In the genomic region with DNA sequence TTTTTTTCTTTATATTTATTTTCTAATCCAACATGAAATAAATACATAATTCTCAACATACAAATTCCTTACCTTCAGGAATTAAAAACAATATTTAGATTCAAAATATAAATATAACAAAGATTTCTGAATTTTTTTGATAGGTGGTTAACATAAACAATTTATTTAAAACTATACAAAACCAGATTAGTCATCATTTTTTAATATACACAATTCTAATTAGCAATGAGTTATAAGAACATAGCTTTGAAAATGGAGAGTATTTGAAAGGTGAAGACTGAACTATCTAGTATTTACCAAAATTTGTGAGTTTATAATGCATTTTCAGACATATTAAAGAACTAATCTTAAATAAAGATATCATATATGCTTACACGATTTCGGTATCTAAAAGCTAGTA, we compare ENCODE assay signal across 27 cellular contexts. TPM values are rescaled to one million over a fixed set of nuclear protein-coding genes. Genes with fewer than 3 reads are reported as not detected.
A peak's percentile ranks its signal among the peaks of the same experiment; 100 is the strongest.
DNase-seq lines count a peak whose midpoint lies in the region; ATAC-seq, FAIRE-seq and TF ChIP-seq lines count a peak whose summit lies in the region.
"Had no signal": no experiment of that assay in that cellular context is flagged by ENCODE, and none has a peak within 500 bp of the region (broad histone marks: within the 10 kb centered on the region; RNA-seq: fewer than 3 reads in every experiment).

No MANE protein-coding gene starts in this region.

- H3K27ac ChIP-seq in HepG2 (ENCODE audit: extremely low read length, insufficient read depth, low read length) (no peak overlapping the region), right lobe of liver (no peak overlapping the region), small intestine (ENCODE audit: low read depth in 1 of 2, low read length in 1 of 2) (no peak overlapping the region), Karpas-422 (ENCODE audit: low read length) (no peak overlapping the region)
- H3K27ac ChIP-seq: 22Rv1, HL-60 had no signal

- no peak for TF ChIP-seq CTCF in HepG2 (CRISPR knock-in tag; IDR thresholded peaks at IDR 0.05)
- no peak for TF ChIP-seq CTCF in right lobe of liver (IDR thresholded peaks at IDR 0.05)

- TF ChIP-seq POLR2A in HepG2 (IDR thresholded peaks at IDR 0.05; ENCODE audit: insufficient read depth in 1 of 2, low read depth in 2 of 2, low read length in 2 of 2) (no peak), right lobe of liver (IDR thresholded peaks at IDR 0.05) (no peak)

- no peaks in the 10 kb centered on the region for H3K9me3 Mint-ChIP-seq in natural killer cell treated with Interleukin-12 subunit alpha and Interleukin-12 subunit beta and Interleukin-15 and Interleukin-18, amount 100 ng/mL, for 72 hours
- H3K9me3 Mint-ChIP-seq: CD4-positive, CD25-positive, alpha-beta regulatory T cell; CD8-positive, alpha-beta memory T cell; HFFc6 had no signal

- H3K27ac Mint-ChIP-seq in natural killer cell treated with Interleukin-12 subunit alpha and Interleukin-12 subunit beta and Interleukin-15 and Interleukin-18, amount 100 ng/mL, for 72 hours: no peak overlapping the region
- H3K27ac Mint-ChIP-seq: HFFc6 had no signal

- H3K79me2 ChIP-seq in HepG2 (ENCODE audit: insufficient read depth, low read length) (no peaks in the 10 kb centered on the region), Karpas-422 (ENCODE audit: low read length) (no peaks in the 10 kb centered on the region)

- H3K36me3 ChIP-seq in HepG2 (replicated peaks in 1 of 2; ENCODE audit: control insufficient read depth in 1 of 2, insufficient read depth in 2 of 2, low read length in 2 of 2): peaks cover 20 to 79% of the 10 kb centered on the region in 2 experiments
- peaks cover 0 to 96% (median 49%) of the 10 kb centered on the region in 4 donors for H3K36me3 ChIP-seq in right lobe of liver
- H3K36me3 ChIP-seq in small intestine (ENCODE audit: control insufficient read depth in 2 of 2, insufficient read depth in 2 of 2, low read length in 2 of 2): peaks cover 13 to 22% of the 10 kb centered on the region in 2 donors
- peaks cover 88% of the 10 kb centered on the region for H3K36me3 ChIP-seq in Karpas-422 (ENCODE audit: insufficient read depth, low read length)

- TF ChIP-seq EP300 in HepG2 (IDR thresholded peaks at IDR 0.05; ENCODE audit: low read depth in 2 of 2, low read length in 2 of 2) (no peak), HepG2 (CRISPR knock-in tag; IDR thresholded peaks at IDR 0.05; ENCODE audit: borderline replicate concordance) (no peak)

- no peak for TF ChIP-seq RAD21 in HepG2 (CRISPR knock-in tag; IDR thresholded peaks at IDR 0.05)

- H3K4me3 ChIP-seq in HepG2 (replicated peaks in 1 of 3; ENCODE audit: insufficient read depth in 1 of 3, low read depth in 2 of 3, low read length in 3 of 3) (no peak overlapping the region), right lobe of liver (no peak overlapping the region), small intestine (ENCODE audit: low read depth in 1 of 2, low read length in 2 of 2) (no peak overlapping the region), Karpas-422 (ENCODE audit: low read length) (no peak overlapping the region)

- no peaks in the 10 kb centered on the region for H3K4me1 Mint-ChIP-seq in natural killer cell treated with Interleukin-12 subunit alpha and Interleukin-12 subunit beta and Interleukin-15 and Interleukin-18, amount 100 ng/mL, for 72 hours (ENCODE audit: low read depth in 2 of 2)
- H3K4me1 Mint-ChIP-seq: CD8-positive, alpha-beta memory T cell had no signal

- H3K9ac ChIP-seq in HepG2 (ENCODE audit: insufficient read depth, low read depth, low read length) (no peak overlapping the region), Karpas-422 (ENCODE audit: low read length) (no peak overlapping the region)

- no peak overlapping the region for H3K4me3 Mint-ChIP-seq in natural killer cell treated with Interleukin-12 subunit alpha and Interleukin-12 subunit beta and Interleukin-15 and Interleukin-18, amount 100 ng/mL, for 72 hours
- H3K4me3 Mint-ChIP-seq: CD4-positive, CD25-positive, alpha-beta regulatory T cell; CD8-positive, alpha-beta memory T cell; HFFc6 had no signal

- H3K4me2 ChIP-seq in HepG2 (ENCODE audit: low read depth, low read length) (no peak overlapping the region), Karpas-422 (ENCODE audit: low read depth, low read length, poor library complexity, severe bottlenecking) (no peak overlapping the region)

- H3K9me3 ChIP-seq in HepG2 (ENCODE audit: low read length): no peaks in the 10 kb centered on the region
- H3K9me3 ChIP-seq in right lobe of liver: no peaks in the 10 kb centered on the region
- H3K9me3 ChIP-seq in small intestine (ENCODE audit: control insufficient read depth, low read depth): no peaks in the 10 kb centered on the region
- H3K9me3 ChIP-seq in Karpas-422 (ENCODE audit: low read length): no peaks in the 10 kb centered on the region
- H3K9me3 ChIP-seq: BE2C had no signal

- H2AFZ ChIP-seq in HepG2 (ENCODE audit: low read length): no peak overlapping the region
- H2AFZ ChIP-seq in Karpas-422 (ENCODE audit: low read length): no peak overlapping the region

- peaks cover 41% of the 10 kb centered on the region for H3K36me3 Mint-ChIP-seq in natural killer cell treated with Interleukin-12 subunit alpha and Interleukin-12 subunit beta and Interleukin-15 and Interleukin-18, amount 100 ng/mL, for 72 hours

- POLR2A ChIA-PET in HepG2 (lab: Yijun Ruan, JAX): no interaction called here

- in situ Hi-C loops in HepG2 (cut with HindIII; ENCODE audit: extremely low pct_ligation_motif_present, low pct_unique_long_range_greater_than_20kb): no loop called here

- H4K20me1 ChIP-seq in HepG2 (ENCODE audit: insufficient read depth, low read length): no peaks in the 10 kb centered on the region
- H4K20me1 ChIP-seq in Karpas-422 (ENCODE audit: insufficient read depth, low read depth, low read length): no peaks in the 10 kb centered on the region

- no TSS peak for BruUV-seq in HepG2 (replicated peaks; lab: Mats Ljungman, UMichigan)

- H3K9me2 ChIP-seq in Karpas-422 (replicated peaks; ENCODE audit: insufficient read depth, low read length): no peaks in the 10 kb centered on the region

- H3K27me3 ChIP-seq in HepG2 (ENCODE audit: control insufficient read depth in 1 of 2, insufficient read depth in 2 of 2, low read length in 2 of 2) (no peaks in the 10 kb centered on the region), right lobe of liver (no peaks in the 10 kb centered on the region), small intestine (ENCODE audit: control insufficient read depth in 2 of 2, insufficient read depth in 2 of 2, low read length in 2 of 2) (no peaks in the 10 kb centered on the region), Karpas-422 (ENCODE audit: low read length) (no peaks in the 10 kb centered on the region)
- H3K27me3 ChIP-seq: BE2C had no signal

- WGBS in HepG2 (ENCODE audit: low lambda C conversion rate): 96% methylated on average over 2 of the region's 2 CpGs
- WGBS in right lobe of liver (ENCODE audit: insufficient coverage, low coverage, low lambda C conversion rate, missing lambda C conversion rate): 97% methylated on average over 2 of the region's 2 CpGs
- WGBS in small intestine, 3 donors: 93 to 96% (median 94%) methylated on average over 2 of the region's 2 CpGs

- intact Hi-C loops in HepG2 (cut with micrococcal nuclease; ENCODE audit: unreplicated experiment) (no loop called here), right lobe of liver (cut with DNase I) (no loop called here), left colon (cut with DNase I, micrococcal nuclease) (loop anchor here in 1 of 2 donors (10.0 kb wide), 1 partner anchor 57 kb away; no protein-coding TSS in a partner anchor)

- ATAC-seq in HepG2: no peak
- ATAC-seq in right lobe of liver: no peak
- ATAC-seq in left colon: no peak
- no peak for ATAC-seq in natural killer cell treated with Interleukin-12 subunit alpha and Interleukin-12 subunit beta and Interleukin-15 and Interleukin-18, amount 100 ng/mL, for 72 hours
- ATAC-seq: HCT116 had no signal

- H3K27me3 Mint-ChIP-seq in natural killer cell treated with Interleukin-12 subunit alpha and Interleukin-12 subunit beta and Interleukin-15 and Interleukin-18, amount 100 ng/mL, for 72 hours: no peaks in the 10 kb centered on the region
- H3K27me3 Mint-ChIP-seq: CD4-positive, CD25-positive, alpha-beta regulatory T cell; CD8-positive, alpha-beta memory T cell had no signal

- CTCF ChIA-PET in HepG2 (lab: Yijun Ruan, JAX; ENCODE audit: low intra/inter-chr PET ratio, low total read pairs): no interaction called here

- no peak for DNase-seq in HepG2 (ENCODE audit: low spot score)
- DNase-seq in right lobe of liver: no peak
- DNase-seq in frontal cortex (ENCODE audit: low spot score in 2 of 2): no peak
- no peak for DNase-seq in small intestine
- no peak for DNase-seq in Karpas-422
- no peak for DNase-seq in left colon
- DNase-seq in natural killer cell treated with Interleukin-12 subunit alpha and Interleukin-12 subunit beta and Interleukin-15 and Interleukin-18, amount 100 ng/mL, for 72 hours (ENCODE audit: low spot score): no peak
- DNase-seq: BE2C; C1 segment of cervical spinal cord; CD4-positive, CD25-positive, alpha-beta regulatory T cell; CD8-positive, alpha-beta memory T cell; COR-L47; DMS 273 treated with DMSO at 0.1 percent for 48 hours; DMS53; DND-41; EL; GOT3; H7; HFFc6 had no signal

- H3K4me1 ChIP-seq in HepG2 (ENCODE audit: insufficient read depth, low read length): no peaks in the 10 kb centered on the region
- H3K4me1 ChIP-seq in right lobe of liver: no peaks in the 10 kb centered on the region
- no peaks in the 10 kb centered on the region for H3K4me1 ChIP-seq in small intestine (ENCODE audit: control insufficient read depth in 2 of 2, insufficient read depth in 1 of 2, low read depth in 1 of 2, low read length in 1 of 2)
- no peaks in the 10 kb centered on the region for H3K4me1 ChIP-seq in Karpas-422 (ENCODE audit: low read length)
- H3K4me1 ChIP-seq: BE2C had no signal

- no peak for FAIRE-seq in HepG2 (lab: Jason Lieb, UNC)
- FAIRE-seq in TTC549 (lab: Jason Lieb, UNC): peak; percentile 94
- peak; percentile 93 for FAIRE-seq in frontal cortex (lab: Jason Lieb, UNC)
- peak; percentile 26 for FAIRE-seq in small intestine (lab: Jason Lieb, UNC)
- FAIRE-seq: GM12891, GM19239, HTR-8/SVneo had no signal

RNA-seq across cellular contexts. Expression of a gene that starts 37.5 kb away (rescaled TPM):
- total RNA-seq in HepG2 (2016; rRNA removed; fragmentation: Illumina TruSeq; extraction: Trizol): 81.7 and 116 TPM in 2 replicates
- 5.9 and 6.3 TPM in 2 replicates for total RNA-seq in HepG2 (2016; cell fraction: cytosol; rRNA removed; fragmentation: Illumina TruSeq; extraction: Trizol; ENCODE audit: low read depth)
- total RNA-seq in HepG2 (2016; cell fraction: insoluble cytoplasmic fraction; rRNA removed; fragmentation: Illumina TruSeq; extraction: Trizol): 78.5 and 115 TPM in 2 replicates
- total RNA-seq in HepG2 (2016; cell fraction: membrane; rRNA removed; fragmentation: Illumina TruSeq; extraction: Trizol): 12.1 and 12.7 TPM in 2 replicates
- total RNA-seq in HepG2 (2016; cell fraction: nucleus; rRNA removed; fragmentation: Illumina TruSeq; extraction: Trizol): 93.8 and 105 TPM in 2 replicates
- polyA plus RNA-seq in HepG2 (2011; rRNA removed): 72.0 and 78.9 TPM in 2 replicates
- polyA plus RNA-seq in HepG2 (2011; cell fraction: cytosol; rRNA removed): 34.7 and 37.4 TPM in 2 replicates
- polyA plus RNA-seq in HepG2 (2011; cell fraction: nucleus; rRNA removed): 99.6 and 106 TPM in 2 replicates
- 36.8 and 45.0 TPM in 2 replicates for polyA plus RNA-seq in HepG2 (2012)
- 1.8 and 1.9 TPM in 2 replicates for polyA plus RNA-seq in HepG2 (2016; cell fraction: cytosol; fragmentation: Illumina TruSeq; extraction: Trizol; ENCODE audit: low read depth)
- 65.3 and 66.3 TPM in 2 replicates for polyA plus RNA-seq in HepG2 (2016; cell fraction: insoluble cytoplasmic fraction; fragmentation: Illumina TruSeq; extraction: Trizol; ENCODE audit: low read depth)
- polyA plus RNA-seq in HepG2 (2016; cell fraction: membrane; fragmentation: Illumina TruSeq; extraction: Trizol; ENCODE audit: low read depth): 3.4 and 4.7 TPM in 2 replicates
- 83.4 and 90.6 TPM in 2 replicates for polyA plus RNA-seq in HepG2 (2016; cell fraction: nucleus; fragmentation: Illumina TruSeq; extraction: Trizol; ENCODE audit: insufficient read depth, low read depth)
- 168 and 262 TPM in 2 replicates for polyA minus RNA-seq in HepG2 (2011; rRNA and poly(A)+ RNA removed; ENCODE audit: low replicate concordance)
- 56.5 and 64.1 TPM in 2 replicates for polyA minus RNA-seq in HepG2 (2011; cell fraction: cytosol; rRNA and poly(A)+ RNA removed)
- polyA minus RNA-seq in HepG2 (2011; cell fraction: nucleus; rRNA and poly(A)+ RNA removed): 141 and 146 TPM in 2 replicates
- total RNA-seq in right lobe of liver: 10 to 100 TPM; 19.0 to 35.9 (median 31.8) TPM
- total RNA-seq in frontal cortex: 82.7 TPM
- polyA plus RNA-seq in small intestine: 10 to 100 TPM; 11.3 to 32.7 (median 24.8) TPM
- total RNA-seq in Karpas-422 (2014; rRNA removed; shearing (Covaris generic); ENCODE audit: low replicate concordance): 80.8 and 86.1 TPM in 2 replicates
- 10 to 100 TPM; 66.0 to 70.0 TPM for total RNA-seq in left colon
- 100 to 1,000 TPM; 115 to 180 TPM for total RNA-seq in natural killer cell treated with Interleukin-12 subunit alpha and Interleukin-12 subunit beta and Interleukin-15 and Interleukin-18, amount 100 ng/mL, for 72 hours

RNA-seq across cellular contexts. Expression of a gene that starts 38.1 kb away (rescaled TPM):
- total RNA-seq in HepG2 (2016; rRNA removed; fragmentation: Illumina TruSeq; extraction: Trizol): 14.7 and 22.0 TPM in 2 replicates
- 6.3 and 7.7 TPM in 2 replicates for total RNA-seq in HepG2 (2016; cell fraction: cytosol; rRNA removed; fragmentation: Illumina TruSeq; extraction: Trizol; ENCODE audit: low read depth)
- total RNA-seq in HepG2 (2016; cell fraction: insoluble cytoplasmic fraction; rRNA removed; fragmentation: Illumina TruSeq; extraction: Trizol): 14.2 and 24.2 TPM in 2 replicates
- total RNA-seq in HepG2 (2016; cell fraction: membrane; rRNA removed; fragmentation: Illumina TruSeq; extraction: Trizol): 7.1 TPM in 2 replicates
- total RNA-seq in HepG2 (2016; cell fraction: nucleus; rRNA removed; fragmentation: Illumina TruSeq; extraction: Trizol): 42.4 and 43.6 TPM in 2 replicates
- 11.4 and 16.3 TPM in 2 replicates for polyA plus RNA-seq in HepG2 (2011; rRNA removed)
- polyA plus RNA-seq in HepG2 (2011; cell fraction: cytosol; rRNA removed): 4.1 and 7.3 TPM in 2 replicates
- polyA plus RNA-seq in HepG2 (2011; cell fraction: nucleus; rRNA removed): 13.5 and 14.9 TPM in 2 replicates
- 10.6 and 12.7 TPM in 2 replicates for polyA plus RNA-seq in HepG2 (2012)
- polyA plus RNA-seq in HepG2 (2016; cell fraction: cytosol; fragmentation: Illumina TruSeq; extraction: Trizol; ENCODE audit: low read depth): 1.5 and 2.4 TPM in 2 replicates
- 12.3 TPM in 2 replicates for polyA plus RNA-seq in HepG2 (2016; cell fraction: insoluble cytoplasmic fraction; fragmentation: Illumina TruSeq; extraction: Trizol; ENCODE audit: low read depth)
- polyA plus RNA-seq in HepG2 (2016; cell fraction: membrane; fragmentation: Illumina TruSeq; extraction: Trizol; ENCODE audit: low read depth): 2.2 and 2.4 TPM in 2 replicates
- 51.1 and 51.3 TPM in 2 replicates for polyA plus RNA-seq in HepG2 (2016; cell fraction: nucleus; fragmentation: Illumina TruSeq; extraction: Trizol; ENCODE audit: insufficient read depth, low read depth)
- 2.2 and 4.1 TPM in 2 replicates for polyA minus RNA-seq in HepG2 (2011; rRNA and poly(A)+ RNA removed; ENCODE audit: low replicate concordance)
- polyA minus RNA-seq in HepG2 (2011; cell fraction: cytosol; rRNA and poly(A)+ RNA removed): 7.7 and 7.9 TPM in 2 replicates
- 36.2 and 41.4 TPM in 2 replicates for polyA minus RNA-seq in HepG2 (2011; cell fraction: nucleus; rRNA and poly(A)+ RNA removed)
- total RNA-seq in right lobe of liver: 10 to 100 TPM; 13.0 to 16.7 (median 14.7) TPM
- total RNA-seq in frontal cortex: 64.4 TPM
- polyA plus RNA-seq in small intestine: 10 to 100 TPM in 2 of 3 donors, 1 to 10 TPM in 1; 6.5 to 12.4 (median 11.6) TPM
- total RNA-seq in Karpas-422 (2014; rRNA removed; shearing (Covaris generic); ENCODE audit: low replicate concordance): 10.6 and 12.9 TPM in 2 replicates
- 10 to 100 TPM; 16.8 to 19.0 TPM for total RNA-seq in left colon
- 10 to 100 TPM; 13.6 to 23.7 TPM for total RNA-seq in natural killer cell treated with Interleukin-12 subunit alpha and Interleukin-12 subunit beta and Interleukin-15 and Interleukin-18, amount 100 ng/mL, for 72 hours

RNA-seq across cellular contexts. Expression of a gene that starts 41.5 kb away (rescaled TPM):
- total RNA-seq in HepG2 (2016; rRNA removed; fragmentation: Illumina TruSeq; extraction: Trizol) (0.04 TPM in 1 of 2 replicates, not detected in the other), right lobe of liver (100 to 1,000 TPM in 4 of 6 experiments, 10 to 100 TPM in 2; 70.5 to 137 (median 113) TPM), frontal cortex (under 0.01 TPM), left colon (not detected)
- not detected in 2 replicates for total RNA-seq in HepG2 (2016; cell fraction: cytosol; rRNA removed; fragmentation: Illumina TruSeq; extraction: Trizol; ENCODE audit: low read depth)
- total RNA-seq in HepG2 (2016; cell fraction: insoluble cytoplasmic fraction; rRNA removed; fragmentation: Illumina TruSeq; extraction: Trizol): 0.03 TPM in 1 of 2 replicates, not detected in the other
- total RNA-seq in HepG2 (2016; cell fraction: membrane; rRNA removed; fragmentation: Illumina TruSeq; extraction: Trizol): not detected in 2 replicates
- not detected in 2 replicates for total RNA-seq in HepG2 (2016; cell fraction: nucleus; rRNA removed; fragmentation: Illumina TruSeq; extraction: Trizol)
- polyA plus RNA-seq in HepG2 (2011; rRNA removed) (0.03 and 0.08 TPM in 2 replicates), small intestine (under 1 TPM in 1 of 3 donors, not detected in 2; 0.21 TPM)
- polyA plus RNA-seq in HepG2 (2011; cell fraction: cytosol; rRNA removed): not detected in 2 replicates
- not detected in 2 replicates for polyA plus RNA-seq in HepG2 (2011; cell fraction: nucleus; rRNA removed)
- polyA plus RNA-seq in HepG2 (2012): 0.03 and 0.05 TPM in 2 replicates
- not detected in 2 replicates for polyA plus RNA-seq in HepG2 (2016; cell fraction: cytosol; fragmentation: Illumina TruSeq; extraction: Trizol; ENCODE audit: low read depth)
- not detected in 2 replicates for polyA plus RNA-seq in HepG2 (2016; cell fraction: insoluble cytoplasmic fraction; fragmentation: Illumina TruSeq; extraction: Trizol; ENCODE audit: low read depth)
- not detected in 2 replicates for polyA plus RNA-seq in HepG2 (2016; cell fraction: membrane; fragmentation: Illumina TruSeq; extraction: Trizol; ENCODE audit: low read depth)
- not detected in 2 replicates for polyA plus RNA-seq in HepG2 (2016; cell fraction: nucleus; fragmentation: Illumina TruSeq; extraction: Trizol; ENCODE audit: insufficient read depth, low read depth)
- polyA minus RNA-seq in HepG2 (2011; rRNA and poly(A)+ RNA removed; ENCODE audit: low replicate concordance): 0.89 TPM in 1 of 2 replicates, not detected in the other
- not detected in 2 replicates for polyA minus RNA-seq in HepG2 (2011; cell fraction: cytosol; rRNA and poly(A)+ RNA removed)
- polyA minus RNA-seq in HepG2 (2011; cell fraction: nucleus; rRNA and poly(A)+ RNA removed): not detected in 2 replicates
- total RNA-seq in Karpas-422 (2014; rRNA removed; shearing (Covaris generic); ENCODE audit: low replicate concordance): not detected in 2 replicates
- total RNA-seq in natural killer cell treated with Interleukin-12 subunit alpha and Interleukin-12 subunit beta and Interleukin-15 and Interleukin-18, amount 100 ng/mL, for 72 hours: not detected
- total RNA-seq: G401 had no signal

Comparison
In these comparisons a context has a peak if more than half of its experiments do, and no peak if none do; other contexts are left out.
1. RNA of a gene that starts 41.5 kb away (total RNA-seq): 70.5 to 137 TPM in right lobe of liver; 0.03 to 0.04 TPM in HepG2, not detected in left colon, not detected in natural killer cell treated with Interleukin-12 subunit alpha and Interleukin-12 subunit beta and Interleukin-15 and Interleukin-18, amount 100 ng/mL, for 72 hours, under 0.01 TPM in frontal cortex (single experiment) and not detected in Karpas-422; every median in the first group is over 10 times any median in the second.